ENCODE assay signal across 13 cellular contexts in genomic region chr3:58178528-58179234, GRCh38. TPM values are rescaled to one million over a fixed set of nuclear protein-coding genes. Genes with fewer than 3 reads are reported as not detected.
DNase-seq lines count a peak whose midpoint lies in the region; ATAC-seq and TF ChIP-seq lines count a peak whose summit lies in the region.
"Had no signal": no experiment of that assay in that cellular context is flagged by ENCODE, and none has a peak within 500 bp of the region (broad histone marks: within the 10 kb centered on the region; RNA-seq: fewer than 3 reads in every experiment).

No MANE protein-coding gene starts in this region.

- CTCF ChIA-PET in HCT116 (lab: Charles Lee) = interaction anchor here (1.4 to 3.8 kb wide), 8 partner anchors 9 to 356 kb away, joined by 3 to 31 read pairs (median 12); partner anchors contain the start of genes HTD2 and RPP14

- peaks cover 17% of the 10 kb centered on the region for H3K4me1 Mint-ChIP-seq in activated naive CD8-positive, alpha-beta T cell treated with anti-CD3 and anti-CD28 coated beads, Interleukin-2, amount 10 ng/mL, durations not matched to agents 7 days and 5 days

- RAD21 ChIA-PET in HCT116 (lab: Charles Lee; ENCODE audit: low non-redundant PET in 1 of 2, low total read pairs in 2 of 2, uncharacterized antibody in 2 of 2, unreplicated experiment in 2 of 2) = interaction anchor here in 1 of 2 experiments (1.2 kb wide), 1 partner anchor 8 kb away, joined by 3 read pairs; no protein-coding TSS in a partner anchor

- H3K4ac ChIP-seq in mesendoderm (ENCODE audit: low read depth, low read length) = no peak overlapping the region

- H4K20me1 ChIP-seq in BLaER1 = no peaks in the 10 kb centered on the region
- no peaks in the 10 kb centered on the region for H4K20me1 ChIP-seq in HCT116 (ENCODE audit: insufficient read depth)

- no peak overlapping the region for H2AFZ ChIP-seq in HCT116 (ENCODE audit: low read depth, low read length, poor library complexity, severe bottlenecking)

- peak overlapping the region; percentile 87 for H3K56ac ChIP-seq in mesendoderm (ENCODE audit: low read length)

- TF ChIP-seq RAD21 in HCT116 (IDR thresholded peaks at IDR 0.05; ENCODE audit: low read depth) = no peak

- peak overlapping the region; percentile 72 for H3K4me3 Mint-ChIP-seq in activated naive CD8-positive, alpha-beta T cell treated with anti-CD3 and anti-CD28 coated beads, Interleukin-2, amount 10 ng/mL, durations not matched to agents 7 days and 5 days

- H2BK15ac ChIP-seq in mesendoderm (replicated peaks; ENCODE audit: low read depth) = no peak overlapping the region

- POLR2A ChIA-PET in HCT116 (lab: Charles Lee) = interaction anchor here (1.0 kb wide), 1 partner anchor 128 kb away, joined by 4 read pairs; the partner anchor contains the start of genes HTD2 and RPP14
- POLR2A ChIA-PET in activated naive CD8-positive, alpha-beta T cell treated with anti-CD3 and anti-CD28 coated beads, Interleukin-2, amount 10 ng/mL, durations not matched to agents 7 days and 5 days (lab: Charles Lee) = no interaction called here

- H3K36me3 Mint-ChIP-seq in activated naive CD8-positive, alpha-beta T cell treated with anti-CD3 and anti-CD28 coated beads, Interleukin-2, amount 10 ng/mL, durations not matched to agents 7 days and 5 days = no peaks in the 10 kb centered on the region

- intact Hi-C loops in HCT116 (cut with micrococcal nuclease) (no loop called here), thyroid gland (cut with DNase I) (no loop called here)

- H2BK5ac ChIP-seq in mesendoderm (ENCODE audit: low read length) = no peak overlapping the region

- no peak overlapping the region for H3K23ac ChIP-seq in mesendoderm (ENCODE audit: low read length)

- no peak for DNase-seq in HCT116 (ENCODE audit: low read depth, low spot score)
- DNase-seq in activated naive CD8-positive, alpha-beta T cell treated with anti-CD3 and anti-CD28 coated beads, Interleukin-2, amount 10 ng/mL, durations not matched to agents 7 days and 5 days = no peak
- DNase-seq in mesendoderm = no peak
- no peak for DNase-seq in WERI-Rb-1
- DNase-seq in NAMALWA (ENCODE audit: low spot score) = no peak
- no peak for DNase-seq in thyroid gland
- DNase-seq: NCI-H1048, NCI-H748 treated with DMSO at 0.1 percent for 48 hours had no signal

- H3K9me3 ChIP-seq in BLaER1 = no peaks in the 10 kb centered on the region
- no peaks in the 10 kb centered on the region for H3K9me3 ChIP-seq in HCT116 (ENCODE audit: control insufficient read depth in 1 of 2, insufficient read depth in 1 of 2, low read depth in 1 of 2, low read length in 2 of 2)
- H3K9me3 ChIP-seq in WERI-Rb-1 (ENCODE audit: severe bottlenecking) = no peaks in the 10 kb centered on the region
- no peaks in the 10 kb centered on the region for H3K9me3 ChIP-seq in thyroid gland

- BruUV-seq in HCT116 (replicated peaks; lab: Mats Ljungman, UMichigan) = no TSS peak

- H2BK120ac ChIP-seq in mesendoderm (ENCODE audit: low read depth, low read length) = no peak overlapping the region

- TF ChIP-seq CTCF in HCT116 (IDR thresholded peaks at IDR 0.05 in 2 of 3, conservative IDR thresholded peaks at IDR 0.05 in 1 of 3; ENCODE audit: borderline replicate concordance in 1 of 3, insufficient read depth in 1 of 3, low read depth in 2 of 3, low read length in 2 of 3) = no peak
- TF ChIP-seq CTCF in WERI-Rb-1 (IDR thresholded peaks at IDR 0.05; ENCODE audit: low read depth, low read length) = no peak
- no peak for TF ChIP-seq CTCF in thyroid gland (IDR thresholded peaks at IDR 0.05)

- H3K4me1 ChIP-seq in BLaER1 (peaks cover 9% of the 10 kb centered on the region), HCT116 (ENCODE audit: control insufficient read depth in 1 of 2, insufficient read depth in 2 of 2, low read length in 2 of 2) (peaks cover 19 to 51% of the 10 kb centered on the region in 2 experiments; a peak in 3 of 4 replicates), mesendoderm (ENCODE audit: control insufficient read depth, low read depth, low read length) (peaks cover 3% of the 10 kb centered on the region), thyroid gland (peaks cover 32 to 44% of the 10 kb centered on the region in 2 donors)

- no peak for ATAC-seq in HCT116
- ATAC-seq in activated naive CD8-positive, alpha-beta T cell treated with anti-CD3 and anti-CD28 coated beads, Interleukin-2, amount 10 ng/mL, durations not matched to agents 7 days and 5 days (ENCODE audit: low read depth) = no peak
- no peak for ATAC-seq in HG03342 (IDR thresholded peaks at IDR 0.05; ENCODE audit: unreplicated experiment)

- H3K27me3 ChIP-seq in BLaER1 = peaks cover 3% of the 10 kb centered on the region; the same call in 1 of the 2 replicates
- no peaks in the 10 kb centered on the region for H3K27me3 ChIP-seq in HCT116 (ENCODE audit: insufficient read depth, low read length)
- H3K27me3 ChIP-seq in mesendoderm (ENCODE audit: insufficient read depth, low read length, poor library complexity) = no peaks in the 10 kb centered on the region
- no peaks in the 10 kb centered on the region for H3K27me3 ChIP-seq in WERI-Rb-1 (ENCODE audit: insufficient read depth, low read depth, severe bottlenecking)
- no peaks in the 10 kb centered on the region for H3K27me3 ChIP-seq in thyroid gland

- TF ChIP-seq POLR2A in HCT116 (IDR thresholded peaks at IDR 0.05; ENCODE audit: borderline replicate concordance, extremely low read depth, insufficient read depth, insufficient read length) (no peak), thyroid gland (IDR thresholded peaks at IDR 0.05) (no peak)

- no peak overlapping the region for H3K9ac ChIP-seq in BLaER1
- no peak overlapping the region for H3K9ac ChIP-seq in HCT116 (ENCODE audit: low read length)
- no peak overlapping the region for H3K9ac ChIP-seq in mesendoderm (ENCODE audit: low read length)

- H3K9me3 Mint-ChIP-seq in activated naive CD8-positive, alpha-beta T cell treated with anti-CD3 and anti-CD28 coated beads, Interleukin-2, amount 10 ng/mL, durations not matched to agents 7 days and 5 days = no peaks in the 10 kb centered on the region

- H3K27ac ChIP-seq in BLaER1 (no peak overlapping the region; the same call in 1 of the 2 replicates), HCT116 (ENCODE audit: low read depth, low read length) (no peak overlapping the region), mesendoderm (ENCODE audit: low read depth, low read length) (no peak overlapping the region), WERI-Rb-1 (no peak overlapping the region), thyroid gland (no peak overlapping the region)
- H3K27ac ChIP-seq: cardiac muscle cell, SK-N-MC had no signal

- H3K27ac Mint-ChIP-seq in activated naive CD8-positive, alpha-beta T cell treated with anti-CD3 and anti-CD28 coated beads, Interleukin-2, amount 10 ng/mL, durations not matched to agents 7 days and 5 days = no peak overlapping the region

- H4K5ac ChIP-seq in mesendoderm (ENCODE audit: low read length) = no peak overlapping the region

- no peak overlapping the region for H3K18ac ChIP-seq in mesendoderm (ENCODE audit: low read length)

- no peak overlapping the region for H2AK5ac ChIP-seq in mesendoderm (ENCODE audit: low read length)

- H3K27me3 Mint-ChIP-seq in activated naive CD8-positive, alpha-beta T cell treated with anti-CD3 and anti-CD28 coated beads, Interleukin-2, amount 10 ng/mL, durations not matched to agents 7 days and 5 days = peaks cover 13% of the 10 kb centered on the region

- H3K36me3 ChIP-seq in BLaER1 (no peaks in the 10 kb centered on the region), HCT116 (ENCODE audit: control insufficient read depth in 1 of 2, insufficient read depth in 2 of 2, low read length in 2 of 2) (no peaks in the 10 kb centered on the region), mesendoderm (ENCODE audit: control insufficient read depth, insufficient read depth, low read length) (no peaks in the 10 kb centered on the region), WERI-Rb-1 (no peaks in the 10 kb centered on the region), thyroid gland (no peaks in the 10 kb centered on the region)
- H3K36me3 ChIP-seq: cardiac muscle cell had no signal

- no peak overlapping the region for H3K4me3 ChIP-seq in BLaER1
- H3K4me3 ChIP-seq in HCT116 (replicated peaks in 1 of 2; ENCODE audit: low read depth in 1 of 2, low read length in 2 of 2) = no peak overlapping the region; a peak in 1 of 4 replicates
- no peak overlapping the region for H3K4me3 ChIP-seq in mesendoderm (ENCODE audit: low read length)
- H3K4me3 ChIP-seq in WERI-Rb-1 (ENCODE audit: low read depth, low read length) = no peak overlapping the region
- H3K4me3 ChIP-seq in thyroid gland (replicated peaks in 1 of 3) = no peak overlapping the region
- H3K4me3 ChIP-seq: SK-N-MC had no signal

- no peaks in the 10 kb centered on the region for H3K79me1 ChIP-seq in mesendoderm (ENCODE audit: low read length)

- H3K79me2 ChIP-seq in HCT116 (ENCODE audit: insufficient read depth, low read length) = no peaks in the 10 kb centered on the region
- H3K79me2 ChIP-seq in mesendoderm (ENCODE audit: control insufficient read depth, insufficient read depth, low read length) = no peaks in the 10 kb centered on the region

- H3K4me2 ChIP-seq in BLaER1 = peak overlapping the region; percentile 90
- peak overlapping the region; percentile 83 for H3K4me2 ChIP-seq in HCT116 (ENCODE audit: low read length)
- no peak overlapping the region for H3K4me2 ChIP-seq in mesendoderm (ENCODE audit: low read length)

- WGBS in mesendoderm (ENCODE audit: extremely low coverage, insufficient coverage, low lambda C conversion rate) = no CpG with 5 or more reads among the region's 17 CpGs
- WGBS in thyroid gland, 2 donors = 81 to 88% methylated on average over 16 of the region's 17 CpGs

- no peak overlapping the region for H4K8ac ChIP-seq in mesendoderm (ENCODE audit: low read depth, low read length)

- H3K9me2 ChIP-seq in HCT116 (ENCODE audit: insufficient read depth) = no peaks in the 10 kb centered on the region

TF ChIP-seq in HCT116, 20 proteins besides CTCF, POLR2A, EP300 and RAD21 (continues in another document):
- TF ChIP-seq TCF7L2 (IDR thresholded peaks at IDR 0.05; ENCODE audit: borderline replicate concordance, extremely low read depth, insufficient read depth, insufficient read length) (no peak), SP1 (IDR thresholded peaks at IDR 0.05; ENCODE audit: low read depth) (no peak)

RNA-seq across cellular contexts. Expression of gene DNASE1L3, which starts 32.1 kb away (rescaled TPM):
- total RNA-seq in HCT116 (2021; ENCODE audit: unreplicated experiment) (not detected), thyroid gland (10 to 100 TPM in 3 of 4 donors, 1 to 10 TPM in 1; 5.7 to 53.3 (median 14.1) TPM)
- not detected in 2 replicates for polyA plus RNA-seq in HCT116 (2012)
- not detected for total RNA-seq in activated naive CD8-positive, alpha-beta T cell treated with anti-CD3 and anti-CD28 coated beads, Interleukin-2, amount 10 ng/mL, durations not matched to agents 7 days and 5 days
- not detected for polyA plus RNA-seq in mesendoderm (2013, experiment 1 of 2)
- not detected for polyA plus RNA-seq in mesendoderm (2013, experiment 2 of 2)
- total RNA-seq: osteocyte had no signal

RNA-seq across cellular contexts. Expression of gene ABHD6, which starts 58.9 kb away (rescaled TPM):
- total RNA-seq in HCT116 (2021; ENCODE audit: unreplicated experiment) (12.7 TPM), thyroid gland (10 to 100 TPM; 14.7 to 28.6 (median 18.0) TPM)
- 6.3 and 7.8 TPM in 2 replicates for polyA plus RNA-seq in HCT116 (2012)
- total RNA-seq in activated naive CD8-positive, alpha-beta T cell treated with anti-CD3 and anti-CD28 coated beads, Interleukin-2, amount 10 ng/mL, durations not matched to agents 7 days and 5 days = 1 to 10 TPM; 4.4 to 5.3 TPM
- polyA plus RNA-seq in mesendoderm (2013, experiment 1 of 2) = 2.7 TPM
- polyA plus RNA-seq in mesendoderm (2013, experiment 2 of 2) = 2.5 TPM
